In genomic region chr16:57462209-57462977, GRCh38 we compare ENCODE assay signal across 1 cellular context.
TF ChIP-seq lines count a peak whose summit lies in the region.

POLR2C (plus strand) TSS chr16:57462679; CDS start chr16:57462725, 46 bp downstream.

TF ChIP-seq in HepG2, 621 proteins besides CTCF, POLR2A, EP300 and RAD21 (continued from another document and continues in another):
- TF ChIP-seq CEBPZ (IDR thresholded peaks at IDR 0.05; ENCODE audit: low read length) (no peak), ATF7 (IDR thresholded peaks at IDR 0.05) (no peak), ATF7 (CRISPR knock-in tag; IDR thresholded peaks at IDR 0.05) (no peak), GMEB2 (CRISPR knock-in tag; IDR thresholded peaks at IDR 0.05; ENCODE audit: low read depth) (no peak), SOX6 (IDR thresholded peaks at IDR 0.05) (no peak), SOX6 (CRISPR knock-in tag; IDR thresholded peaks at IDR 0.05) (peak; percentile 68), ZNF598 (CRISPR knock-in tag; IDR thresholded peaks at IDR 0.05; ENCODE audit: borderline replicate concordance) (no peak), ZNF850 (CRISPR knock-in tag; conservative IDR thresholded peaks at IDR 0.05) (no peak), LRRFIP1 (CRISPR knock-in tag; conservative IDR thresholded peaks at IDR 0.05) (no peak), ZNF280D (CRISPR knock-in tag; IDR thresholded peaks at IDR 0.05) (0 out of 2 replicates have a peak, but pooled peaks have one; percentile 25), CENPX (CRISPR knock-in tag; IDR thresholded peaks at IDR 0.05) (no peak), CHCHD3 (CRISPR knock-in tag; IDR thresholded peaks at IDR 0.05) (no peak), TEAD2 (CRISPR knock-in tag; IDR thresholded peaks at IDR 0.05) (no peak), ZNF784 (CRISPR knock-in tag; IDR thresholded peaks at IDR 0.05; ENCODE audit: borderline replicate concordance) (peak; percentile 97; the same call in 1 of the 2 replicates), ZNF597 (CRISPR knock-in tag; IDR thresholded peaks at IDR 0.05) (no peak), ZNF660 (CRISPR knock-in tag; IDR thresholded peaks at IDR 0.05; ENCODE audit: borderline replicate concordance, low read depth) (no peak), TCF12 (IDR thresholded peaks at IDR 0.05) (no peak), TCF12 (CRISPR knock-in tag; IDR thresholded peaks at IDR 0.05) (no peak), ZNF225 (CRISPR knock-in tag; IDR thresholded peaks at IDR 0.05) (peak; percentile 68; the same call in 1 of the 2 replicates), SP2 (CRISPR knock-in tag; IDR thresholded peaks at IDR 0.05) (peak; percentile 78), SMARCE1 (IDR thresholded peaks at IDR 0.05; ENCODE audit: borderline replicate concordance) (no peak), NRL (CRISPR knock-in tag; IDR thresholded peaks at IDR 0.05; ENCODE audit: borderline replicate concordance) (peak; percentile 97), FOXP4 (CRISPR knock-in tag; IDR thresholded peaks at IDR 0.05) (peak; percentile 70), ZNF639 (CRISPR knock-in tag; conservative IDR thresholded peaks at IDR 0.05) (peak; percentile 93), TEAD3 (CRISPR knock-in tag; optimal IDR thresholded peaks at IDR 0.05; ENCODE audit: borderline replicate concordance) (peak; percentile 84), ZNF484 (CRISPR knock-in tag; IDR thresholded peaks at IDR 0.05; ENCODE audit: borderline replicate concordance, low read depth) (no peak), HNRNPH1 (optimal IDR thresholded peaks at IDR 0.05; ENCODE audit: low read depth, low read length) (no peak), SRSF9 (IDR thresholded peaks at IDR 0.05; ENCODE audit: borderline replicate concordance, insufficient read depth, low read depth, low read length, poor library complexity, severe bottlenecking) (no peak), RBM22 (optimal IDR thresholded peaks at IDR 0.05; ENCODE audit: low read length) (peak; percentile 89), ARID5B (CRISPR knock-in tag; IDR thresholded peaks at IDR 0.05) (peak; percentile 83), HDAC1 (CRISPR knock-in tag; IDR thresholded peaks at IDR 0.05) (peak; percentile 96), KMT2B (CRISPR knock-in tag; IDR thresholded peaks at IDR 0.05) (peak; percentile 99), TP53 (CRISPR knock-in tag; conservative IDR thresholded peaks at IDR 0.05) (peak; percentile 82), ZNF121 (CRISPR knock-in tag; IDR thresholded peaks at IDR 0.05) (no peak), SCMH1 (CRISPR knock-in tag; IDR thresholded peaks at IDR 0.05; ENCODE audit: borderline replicate concordance) (no peak), SP5 (CRISPR knock-in tag; IDR thresholded peaks at IDR 0.05; ENCODE audit: borderline replicate concordance, low read depth) (no peak; the same call in 1 of the 2 replicates), ZZZ3 (CRISPR knock-in tag; IDR thresholded peaks at IDR 0.05; ENCODE audit: borderline replicate concordance) (peak; percentile 98; the same call in 1 of the 2 replicates), TBP (CRISPR knock-in tag; IDR thresholded peaks at IDR 0.05) (peak; percentile 81; the same call in 1 of the 2 replicates), ZNF567 (CRISPR knock-in tag; IDR thresholded peaks at IDR 0.05; ENCODE audit: borderline replicate concordance) (peak; percentile 90; the same call in 1 of the 2 replicates), ZNF251 (CRISPR knock-in tag; IDR thresholded peaks at IDR 0.05) (no peak), KLF6 (CRISPR knock-in tag; IDR thresholded peaks at IDR 0.05) (peak; percentile 99), FOXC1 (CRISPR knock-in tag; IDR thresholded peaks at IDR 0.05; ENCODE audit: borderline replicate concordance) (peak; percentile 76; the same call in 1 of the 2 replicates), SNAPC2 (CRISPR knock-in tag; IDR thresholded peaks at IDR 0.05) (no peak), MEF2D (CRISPR knock-in tag; IDR thresholded peaks at IDR 0.05) (peak; percentile 45; the same call in 1 of the 2 replicates), HCFC1 (IDR thresholded peaks at IDR 0.05; ENCODE audit: low read depth, low read length) (peak; percentile 67; the same call in 1 of the 2 replicates)
